Comparison of ENCODE assay signal across 1 cellular context in genomic region chr11:74171630-74172465, GRCh38.
TF ChIP-seq lines count a peak whose summit lies in the region.

No MANE protein-coding gene starts in this region.

TF ChIP-seq in SK-N-SH treated with all-trans-retinoic acid at 6 μM for 48 hours, 23 proteins besides CTCF, POLR2A, EP300 and RAD21 (continued from another document):
- no peak for TF ChIP-seq TCF4 (CRISPR knock-in tag; IDR thresholded peaks at IDR 0.05; ENCODE audit: borderline replicate concordance)
- no peak for TF ChIP-seq POU6F1 (CRISPR knock-in tag; IDR thresholded peaks at IDR 0.05; ENCODE audit: borderline replicate concordance, low read depth)
- TF ChIP-seq CSRNP3 (CRISPR knock-in tag; IDR thresholded peaks at IDR 0.05): no peak
- TF ChIP-seq RARB (CRISPR knock-in tag; IDR thresholded peaks at IDR 0.05): no peak
- TF ChIP-seq ZNF565 (CRISPR knock-in tag; conservative IDR thresholded peaks at IDR 0.05; ENCODE audit: low read depth): no peak
- TF ChIP-seq ZFP30 (CRISPR knock-in tag; IDR thresholded peaks at IDR 0.05): no peak
